In the genomic region with DNA sequence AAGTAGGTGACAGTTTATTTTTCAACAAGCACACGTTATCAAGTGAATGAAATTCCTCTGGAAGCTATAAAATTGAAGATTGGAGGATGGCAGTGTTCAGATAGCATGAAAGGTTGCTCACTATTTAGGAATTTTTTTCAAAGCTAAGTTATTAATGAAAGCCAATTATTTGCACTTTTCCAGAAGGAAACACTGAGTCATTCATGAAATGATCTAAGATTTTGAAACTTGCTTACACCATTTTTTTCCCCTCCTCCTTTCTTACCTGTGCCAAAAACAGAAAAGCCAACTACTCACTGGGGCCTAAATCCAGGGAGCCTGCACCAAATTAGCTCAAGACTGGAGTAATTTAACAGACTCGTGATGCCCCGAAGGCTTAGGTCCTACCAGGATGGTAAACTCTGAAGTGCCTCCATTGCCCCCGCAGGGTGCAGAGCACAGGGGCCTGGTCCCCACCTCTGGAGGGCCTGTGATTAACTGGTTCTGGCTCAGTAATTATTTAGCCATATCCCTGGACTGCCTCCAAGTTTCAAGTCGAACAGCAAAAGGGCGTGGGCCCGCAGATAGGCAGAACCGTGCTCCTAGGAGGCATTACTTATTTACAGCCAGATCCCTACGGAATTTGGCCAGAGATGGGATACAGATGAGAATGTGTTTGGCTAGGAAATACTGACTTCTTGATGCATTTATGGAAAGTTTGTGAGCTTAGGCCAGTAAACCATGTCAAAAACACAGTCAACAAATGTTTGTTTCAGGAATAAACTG, we compare ENCODE assay signal across 8 cellular contexts. TPM values are rescaled to one million over a fixed set of nuclear protein-coding genes. Genes with fewer than 3 reads are reported as not detected.
A peak's percentile ranks its signal among the peaks of the same experiment; 100 is the strongest.
DNase-seq lines count a peak whose midpoint lies in the region; ATAC-seq and TF ChIP-seq lines count a peak whose summit lies in the region.

No MANE protein-coding gene starts in this region.

- H3K4me1 ChIP-seq in ascending aorta (peaks cover 12 to 22% of the 10 kb centered on the region in 2 donors), spleen (peaks cover 40 to 71% (median 56%) of the 10 kb centered on the region in 6 donors)

- H3K4me3 Mint-ChIP-seq in immature natural killer cell, result peak overlapping the region in 4 of 5 donors; percentile 9 to 27 (median 13)

- no peak for TF ChIP-seq POLR2A in spleen (IDR thresholded peaks at IDR 0.05)

- no peaks in the 10 kb centered on the region for H3K9me3 Mint-ChIP-seq in immature natural killer cell

- peak; percentile 70 for DNase-seq in activated CD8-positive, alpha-beta memory T cell treated with anti-CD3 and anti-CD28 coated beads for 24 hours
- DNase-seq in activated CD8-positive, alpha-beta memory T cell treated with anti-CD3 and anti-CD28 coated beads, Interleukin-2, amount 50 U/mL, for 4 hours, result no peak
- DNase-seq in NCI-H2227 (lab: John Stamatoyannopoulos, UW; ENCODE audit: unreplicated experiment), result peak; percentile 49
- peak in 1 of 2 donors; percentile 76 for DNase-seq in ascending aorta (ENCODE audit: low spot score in 2 of 2)
- DNase-seq in immature natural killer cell, result no peak
- DNase-seq in spleen, result no peak
- DNase-seq in NCI-H2029 treated with DMSO at 0.1 percent for 48 hours (lab: John Stamatoyannopoulos, UW), result no peak

- H3K9me3 ChIP-seq in ascending aorta, result no peaks in the 10 kb centered on the region
- no peaks in the 10 kb centered on the region for H3K9me3 ChIP-seq in spleen

- H3K4me3 ChIP-seq in ascending aorta, result no peak overlapping the region
- peak overlapping the region in 1 of 8 donors; percentile 59 for H3K4me3 ChIP-seq in spleen

- no peaks in the 10 kb centered on the region for H3K36me3 ChIP-seq in ascending aorta
- H3K36me3 ChIP-seq in spleen, result no peaks in the 10 kb centered on the region

- H3K27ac Mint-ChIP-seq in immature natural killer cell, result peak overlapping the region in 5 of 6 donors; percentile 31 to 81 (median 65)

- no peaks in the 10 kb centered on the region for H3K27me3 ChIP-seq in ascending aorta
- H3K27me3 ChIP-seq in spleen (replicated peaks in 1 of 7), result no peaks in the 10 kb centered on the region

- TF ChIP-seq CTCF in ascending aorta (IDR thresholded peaks at IDR 0.05) (no peak), spleen (IDR thresholded peaks at IDR 0.05 in 8 of 11, conservative IDR thresholded peaks at IDR 0.05 in 3 of 11) (no peak)

- H3K27me3 Mint-ChIP-seq in immature natural killer cell (ENCODE audit: low read depth in 3 of 3), result peaks cover 0 to 2% (median 0%) of the 10 kb centered on the region in 3 donors

- ATAC-seq in GM21515 (IDR thresholded peaks at IDR 0.05; ENCODE audit: unreplicated experiment), result no peak

- WGBS in spleen, 5 donors, result 45 to 63% (median 49%) methylated on average over 9 of the region's 9 CpGs

- H3K27ac ChIP-seq in ascending aorta (peak overlapping the region; percentile 86 to 94), spleen (peak overlapping the region; percentile 84 to 91 (median 90))

- peaks cover 35 to 38% of the 10 kb centered on the region in 2 donors for H3K4me1 Mint-ChIP-seq in immature natural killer cell

- intact Hi-C loops in ascending aorta (cut with DNase I) (loop anchor here (1.0 to 5.0 kb wide), 3 partner anchors 9 to 39 kb away; no protein-coding TSS in a partner anchor), spleen (cut with DNase I; ENCODE audit: low total_unique reads) (no loop called here)

- no peaks in the 10 kb centered on the region for H3K36me3 Mint-ChIP-seq in immature natural killer cell

RNA-seq across cellular contexts. Expression of a gene that starts 28.0 kb away (rescaled TPM):
- total RNA-seq in ascending aorta, result 8.9 TPM
- 10 to 100 TPM in 2 of 3 donors, 1 to 10 TPM in 1; 10.0 to 33.5 (median 16.2) TPM for polyA plus RNA-seq in immature natural killer cell
- 10 to 100 TPM; 58.7 to 90.1 (median 87.5) TPM for total RNA-seq in spleen
- 10 to 100 TPM; 15.1 to 20.4 (median 15.3) TPM for polyA plus RNA-seq in spleen

Comparison
In these comparisons a context has a peak if more than half of its experiments do, and no peak if none do; other contexts are left out.
1. DNase-seq: peak in activated CD8-positive, alpha-beta memory T cell treated with anti-CD3 and anti-CD28 coated beads for 24 hours (single experiment) and NCI-H2227 (single experiment); none in activated CD8-positive, alpha-beta memory T cell treated with anti-CD3 and anti-CD28 coated beads, Interleukin-2, amount 50 U/mL, for 4 hours (single experiment), immature natural killer cell (0 of 3), spleen (single experiment) and NCI-H2029 treated with DMSO at 0.1 percent for 48 hours (single experiment).